In the genomic region with DNA sequence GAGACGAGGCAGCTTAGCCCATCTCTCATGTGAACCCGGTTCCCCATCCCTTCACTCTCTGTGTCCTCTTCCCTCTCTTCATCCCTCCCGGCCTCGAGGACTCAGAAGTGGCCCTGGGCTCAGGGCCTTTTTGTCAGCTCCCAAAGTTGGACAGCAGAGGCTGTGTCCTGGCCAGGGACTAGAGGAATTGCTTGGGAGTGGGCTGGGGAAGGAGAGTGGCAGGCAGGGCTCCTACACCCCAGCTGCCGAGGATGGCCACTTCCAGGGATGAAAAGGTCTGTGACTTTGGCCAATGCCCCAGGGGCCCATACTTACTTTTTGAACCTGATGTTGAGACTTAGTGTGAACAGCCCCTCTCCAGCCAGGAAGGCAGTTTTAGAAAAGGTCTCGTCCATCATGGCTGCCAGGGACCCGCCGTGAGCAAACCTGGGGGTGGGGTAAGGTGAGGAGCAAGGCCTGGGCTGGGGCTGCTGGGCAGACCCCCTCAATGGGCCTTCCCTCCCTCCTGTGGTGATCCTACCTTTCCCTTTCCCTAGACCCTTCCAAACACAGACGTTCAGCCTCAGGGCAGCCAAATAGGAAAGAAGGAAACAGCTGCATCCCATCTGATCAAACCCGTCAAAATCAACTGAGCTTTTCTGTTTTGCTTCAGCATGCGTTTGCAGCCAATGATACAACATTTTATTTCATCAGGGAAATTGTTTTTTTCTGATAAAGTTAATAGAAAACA, we compare ENCODE assay signal across 1 cellular context.
A peak's percentile ranks its signal among the peaks of the same experiment; 100 is the strongest.
TF ChIP-seq lines count a peak whose summit lies in the region.

No MANE protein-coding gene starts in this region.

TF ChIP-seq in SK-N-SH, 30 proteins besides CTCF, POLR2A, EP300 and RAD21:
- TF ChIP-seq FOXJ3 (CRISPR knock-in tag; IDR thresholded peaks at IDR 0.05) (peak; percentile 67; the same call in 1 of the 2 replicates), TCF12 (IDR thresholded peaks at IDR 0.05) (0 out of 2 replicates have a peak, but pooled peaks have one; percentile 15), TAF1 (IDR thresholded peaks at IDR 0.05; ENCODE audit: borderline replicate concordance, low read depth, low read length) (no peak), FOXM1 (IDR thresholded peaks at IDR 0.05; ENCODE audit: low read depth) (no peak), NFIC (IDR thresholded peaks at IDR 0.05; ENCODE audit: borderline replicate concordance) (no peak), USF2 (IDR thresholded peaks at IDR 0.05; ENCODE audit: borderline replicate concordance, low read depth, low read length) (no peak), RCOR1 (IDR thresholded peaks at IDR 0.05; ENCODE audit: low read length) (peak; percentile 64; the same call in 1 of the 2 replicates), RXRA (IDR thresholded peaks at IDR 0.05; ENCODE audit: borderline replicate concordance, low read depth) (no peak), MAX (IDR thresholded peaks at IDR 0.05; ENCODE audit: low read depth) (no peak), YY1 (IDR thresholded peaks at IDR 0.05; ENCODE audit: low read depth) (no peak), TEAD4 (IDR thresholded peaks at IDR 0.05; ENCODE audit: borderline replicate concordance, insufficient read depth) (no peak), JUND (IDR thresholded peaks at IDR 0.05) (no peak), GATA2 (CRISPR knock-in tag; IDR thresholded peaks at IDR 0.05) (peak; percentile 52), NRF1 (IDR thresholded peaks at IDR 0.05; ENCODE audit: low read depth, low read length) (no peak), MEF2A (IDR thresholded peaks at IDR 0.05; ENCODE audit: borderline replicate concordance, low read depth) (no peak), IRF3 (IDR thresholded peaks at IDR 0.05; ENCODE audit: low read depth, low read length) (no peak)
- TF ChIP-seq, protein P1, sequence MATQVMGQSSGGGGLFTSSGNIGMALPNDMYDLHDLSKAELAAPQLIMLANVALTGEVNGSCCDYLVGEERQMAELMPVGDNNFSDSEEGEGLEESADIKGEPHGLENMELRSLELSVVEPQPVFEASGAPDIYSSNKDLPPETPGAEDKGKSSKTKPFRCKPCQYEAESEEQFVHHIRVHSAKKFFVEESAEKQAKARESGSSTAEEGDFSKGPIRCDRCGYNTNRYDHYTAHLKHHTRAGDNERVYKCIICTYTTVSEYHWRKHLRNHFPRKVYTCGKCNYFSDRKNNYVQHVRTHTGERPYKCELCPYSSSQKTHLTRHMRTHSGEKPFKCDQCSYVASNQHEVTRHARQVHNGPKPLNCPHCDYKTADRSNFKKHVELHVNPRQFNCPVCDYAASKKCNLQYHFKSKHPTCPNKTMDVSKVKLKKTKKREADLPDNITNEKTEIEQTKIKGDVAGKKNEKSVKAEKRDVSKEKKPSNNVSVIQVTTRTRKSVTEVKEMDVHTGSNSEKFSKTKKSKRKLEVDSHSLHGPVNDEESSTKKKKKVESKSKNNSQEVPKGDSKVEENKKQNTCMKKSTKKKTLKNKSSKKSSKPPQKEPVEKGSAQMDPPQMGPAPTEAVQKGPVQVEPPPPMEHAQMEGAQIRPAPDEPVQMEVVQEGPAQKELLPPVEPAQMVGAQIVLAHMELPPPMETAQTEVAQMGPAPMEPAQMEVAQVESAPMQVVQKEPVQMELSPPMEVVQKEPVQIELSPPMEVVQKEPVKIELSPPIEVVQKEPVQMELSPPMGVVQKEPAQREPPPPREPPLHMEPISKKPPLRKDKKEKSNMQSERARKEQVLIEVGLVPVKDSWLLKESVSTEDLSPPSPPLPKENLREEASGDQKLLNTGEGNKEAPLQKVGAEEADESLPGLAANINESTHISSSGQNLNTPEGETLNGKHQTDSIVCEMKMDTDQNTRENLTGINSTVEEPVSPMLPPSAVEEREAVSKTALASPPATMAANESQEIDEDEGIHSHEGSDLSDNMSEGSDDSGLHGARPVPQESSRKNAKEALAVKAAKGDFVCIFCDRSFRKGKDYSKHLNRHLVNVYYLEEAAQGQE (IDR thresholded peaks at IDR 0.05; ENCODE audit: low read depth, low read length): no peak
